Comparison of ENCODE assay signal across 8 cellular contexts in the genomic region with DNA sequence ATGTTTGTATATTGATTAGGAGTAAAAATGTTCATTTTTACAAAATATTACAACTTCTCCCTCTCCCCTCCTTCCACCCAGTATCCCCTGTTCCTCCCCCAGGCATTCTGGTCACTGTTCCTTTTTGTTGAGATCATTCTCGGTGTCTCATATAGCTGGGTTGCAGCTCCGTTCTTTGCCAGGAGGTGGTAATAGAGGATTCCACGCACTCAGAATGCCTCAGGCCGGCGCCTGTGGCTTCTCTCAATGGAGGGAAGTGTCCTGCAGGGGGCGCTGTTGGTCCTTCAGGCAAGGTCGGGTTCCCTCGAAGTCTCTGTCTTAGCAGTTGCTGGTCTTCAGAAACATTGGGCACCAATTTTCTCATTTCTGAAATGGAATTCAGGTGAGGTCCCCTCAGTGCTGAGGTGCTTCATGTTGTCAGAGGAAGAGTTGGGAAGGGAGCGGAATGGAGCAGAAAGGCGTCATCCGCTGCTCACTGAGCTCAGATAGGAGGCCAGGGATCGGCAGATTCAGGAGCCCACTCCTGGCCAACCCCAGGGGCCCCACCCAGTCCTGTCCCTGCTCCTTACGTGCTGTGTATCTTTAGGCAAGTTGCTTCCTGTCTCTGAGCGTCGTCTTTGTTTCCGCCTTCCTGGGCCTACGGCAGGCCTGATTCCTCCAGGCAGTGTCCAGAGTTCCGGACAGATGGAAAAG. TPM values are rescaled to one million over a fixed set of nuclear protein-coding genes. Genes with fewer than 3 reads are reported as not detected.
A peak's percentile ranks its signal among the peaks of the same experiment; 100 is the strongest.
DNase-seq lines count a peak whose midpoint lies in the region; ATAC-seq, FAIRE-seq and TF ChIP-seq lines count a peak whose summit lies in the region.

No MANE protein-coding gene starts in this region.

- no peak overlapping the region for H3K4me3 ChIP-seq in choroid plexus epithelial cell (ENCODE audit: low read depth, low read length)
- H3K4me3 ChIP-seq in small intestine (ENCODE audit: low read depth in 1 of 2, low read length in 2 of 2): no peak overlapping the region

- peaks cover 57% of the 10 kb centered on the region for H3K36me3 Mint-ChIP-seq in nephron progenitor cell (ENCODE audit: low read depth)

- no peak overlapping the region for H3K4me3 Mint-ChIP-seq in nephron progenitor cell

- no peak for ATAC-seq in HG03025 (IDR thresholded peaks at IDR 0.05; ENCODE audit: low FRiP score, unreplicated experiment)

- TF ChIP-seq CTCF in 22Rv1 (IDR thresholded peaks at IDR 0.05): peak; percentile 67
- peak; percentile 63 for TF ChIP-seq CTCF in choroid plexus epithelial cell (conservative IDR thresholded peaks at IDR 0.05; ENCODE audit: low read depth, low read length)
- TF ChIP-seq CTCF in nephron progenitor cell (IDR thresholded peaks at IDR 0.05): peak; percentile 45

- H3K9me3 ChIP-seq in small intestine (ENCODE audit: control insufficient read depth, low read depth): no peaks in the 10 kb centered on the region

- no peak for FAIRE-seq in GM12891 (lab: Jason Lieb, UNC)
- no peak for FAIRE-seq in small intestine (lab: Jason Lieb, UNC)

- peaks cover 41% of the 10 kb centered on the region for H3K4me1 Mint-ChIP-seq in nephron progenitor cell

- no peaks in the 10 kb centered on the region for H3K4me1 ChIP-seq in small intestine (ENCODE audit: control insufficient read depth in 2 of 2, insufficient read depth in 1 of 2, low read depth in 1 of 2, low read length in 1 of 2)

- H3K27me3 ChIP-seq in small intestine (ENCODE audit: control insufficient read depth in 2 of 2, insufficient read depth in 2 of 2, low read length in 2 of 2): peaks cover 0 to 2% of the 10 kb centered on the region in 2 donors

- peaks cover 57% of the 10 kb centered on the region for H3K9me3 Mint-ChIP-seq in nephron progenitor cell

- 74 to 85% (median 83%) methylated on average over 18 of the region's 18 CpGs for WGBS in small intestine, 3 donors

- H3K27ac Mint-ChIP-seq in nephron progenitor cell: no peak overlapping the region

- peak; percentile 15; the same call in 1 of the 2 replicates for TF ChIP-seq POLR2A in GM12891 (IDR thresholded peaks at IDR 0.05; ENCODE audit: low read depth, low read length)

- peaks cover 3% of the 10 kb centered on the region for H3K27me3 Mint-ChIP-seq in nephron progenitor cell (ENCODE audit: low read depth, poor library complexity)

- H3K36me3 ChIP-seq in small intestine (ENCODE audit: control insufficient read depth in 2 of 2, insufficient read depth in 2 of 2, low read length in 2 of 2): no peaks in the 10 kb centered on the region

- H3K27ac ChIP-seq in 22Rv1 (no peak overlapping the region), small intestine (ENCODE audit: low read depth in 1 of 2, low read length in 1 of 2) (no peak overlapping the region)

- DNase-seq in GM12891 (ENCODE audit: insufficient read length, low spot score): no peak
- DNase-seq in T follicular helper cell (ENCODE audit: low read depth): peak; percentile 28
- peak; percentile 53 for DNase-seq in choroid plexus epithelial cell (ENCODE audit: low read depth)
- DNase-seq in nephron progenitor cell: no peak
- DNase-seq in D341Med (ENCODE audit: low spot score): no peak
- DNase-seq in small intestine: no peak

TF ChIP-seq in GM12891, 5 proteins besides CTCF, POLR2A, EP300 and RAD21:
- TF ChIP-seq POU2F2 (IDR thresholded peaks at IDR 0.05; ENCODE audit: low read depth, low read length): no peak
- TF ChIP-seq PAX5 (IDR thresholded peaks at IDR 0.05; ENCODE audit: insufficient read depth, low read length, severe bottlenecking): no peak
- TF ChIP-seq TAF1 (IDR thresholded peaks at IDR 0.05; ENCODE audit: low read depth, low read length): no peak
- TF ChIP-seq SPI1 (IDR thresholded peaks at IDR 0.05; ENCODE audit: low read depth, low read length): no peak
- TF ChIP-seq POLR2AphosphoS5 (IDR thresholded peaks at IDR 0.05; ENCODE audit: low read depth, low read length): no peak

RNA-seq across cellular contexts. Expression of gene GARIN5A, which starts 10.3 kb away (rescaled TPM):
- polyA plus RNA-seq in GM12891 (2012; ENCODE audit: low read depth, missing spikeins): 0.33 TPM
- 1 to 10 TPM in 1 of 3 donors, under 1 TPM in 1, not detected in 1; 0.89 to 3.4 TPM for polyA plus RNA-seq in small intestine

RNA-seq across cellular contexts. Expression of gene EMC10, which starts 10.7 kb away (rescaled TPM):
- polyA plus RNA-seq in GM12891 (2012; ENCODE audit: low read depth, missing spikeins): 50.9 TPM
- 100 to 1,000 TPM in 1 of 3 donors, 10 to 100 TPM in 2; 53.7 to 160 (median 71.3) TPM for polyA plus RNA-seq in small intestine

RNA-seq across cellular contexts. Expression of gene JOSD2, which starts 24.0 kb away (rescaled TPM):
- polyA plus RNA-seq in GM12891 (2012; ENCODE audit: low read depth, missing spikeins): 19.6 TPM
- polyA plus RNA-seq in small intestine: 10 to 100 TPM; 62.5 to 97.8 (median 85.7) TPM

RNA-seq across cellular contexts. Expression of gene ASPDH, which starts 26.7 kb away (rescaled TPM):
- 0.32 TPM for polyA plus RNA-seq in GM12891 (2012; ENCODE audit: low read depth, missing spikeins)
- 10 to 100 TPM in 2 of 3 donors, under 1 TPM in 1; 0.27 to 20.0 (median 17.0) TPM for polyA plus RNA-seq in small intestine

RNA-seq across cellular contexts. Expression of gene MYBPC2, which starts 54.3 kb away (rescaled TPM):
- polyA plus RNA-seq in GM12891 (2012; ENCODE audit: low read depth, missing spikeins): 2.1 TPM
- polyA plus RNA-seq in small intestine: under 1 TPM in 1 of 3 donors, not detected in 2; 0.27 TPM

Comparison
In these comparisons a context has a peak if more than half of its experiments do, and no peak if none do; other contexts are left out.
1. DNase-seq: peak in T follicular helper cell (single experiment) and choroid plexus epithelial cell (single experiment); none in GM12891 (single experiment), nephron progenitor cell (single experiment), D341Med (single experiment) and small intestine (single experiment).
2. Peak in every context shown above with its lines, with median percentiles within 50 percentile points of each other: CTCF ChIP-seq.